In genomic region chr11:72738199-72739141, GRCh38 we compare ENCODE assay signal across 8 cellular contexts. TPM values are rescaled to one million over a fixed set of nuclear protein-coding genes. Genes with fewer than 3 reads are reported as not detected.
DNase-seq lines count a peak whose midpoint lies in the region; ATAC-seq and TF ChIP-seq lines count a peak whose summit lies in the region.

No MANE protein-coding gene starts in this region.

- peak overlapping the region; percentile 99 for H3K27ac Mint-ChIP-seq in activated naive CD4-positive, alpha-beta T cell treated with anti-CD3 and anti-CD28 coated beads, Interleukin-2, amount 50 U/mL, for 24 hours
- H3K27ac Mint-ChIP-seq in natural killer cell, result peak overlapping the region; percentile 97 to 100

- no peak overlapping the region for H3K4me3 ChIP-seq in cardiac fibroblast (replicated peaks in 1 of 2; ENCODE audit: low read depth in 2 of 2, low read length in 2 of 2)

- H3K4me1 Mint-ChIP-seq in activated naive CD4-positive, alpha-beta T cell treated with anti-CD3 and anti-CD28 coated beads, Interleukin-2, amount 50 U/mL, for 24 hours, result peaks cover 68% of the 10 kb centered on the region
- peaks cover 76 to 83% of the 10 kb centered on the region in 2 donors for H3K4me1 Mint-ChIP-seq in natural killer cell

- H3K9me3 Mint-ChIP-seq in activated naive CD4-positive, alpha-beta T cell treated with anti-CD3 and anti-CD28 coated beads, Interleukin-2, amount 50 U/mL, for 24 hours, result no peaks in the 10 kb centered on the region
- no peaks in the 10 kb centered on the region for H3K9me3 Mint-ChIP-seq in natural killer cell

- peak; percentile 17 to 33 (median 30) for ATAC-seq in natural killer cell

- H3K27me3 Mint-ChIP-seq in activated naive CD4-positive, alpha-beta T cell treated with anti-CD3 and anti-CD28 coated beads, Interleukin-2, amount 50 U/mL, for 24 hours, result no peaks in the 10 kb centered on the region
- H3K27me3 Mint-ChIP-seq in natural killer cell (ENCODE audit: low read depth in 2 of 2), result no peaks in the 10 kb centered on the region

- H3K4me3 Mint-ChIP-seq in activated naive CD4-positive, alpha-beta T cell treated with anti-CD3 and anti-CD28 coated beads, Interleukin-2, amount 50 U/mL, for 24 hours, result peak overlapping the region; percentile 81
- peak overlapping the region; percentile 87 for H3K4me3 Mint-ChIP-seq in natural killer cell

- no peak for DNase-seq in activated naive CD4-positive, alpha-beta T cell (lab: John Stamatoyannopoulos, UW)
- DNase-seq in Kasumi-1 (lab: John Stamatoyannopoulos, UW) (peak; percentile 60 to 68), cardiac fibroblast (ENCODE audit: low read depth in 2 of 2) (peak; percentile 45 to 73), natural killer cell (peak; percentile 58), SK-N-DZ (ENCODE audit: low spot score) (no peak), mucosa of gallbladder (ENCODE audit: low spot score) (no peak), NCI-H2196 (lab: John Stamatoyannopoulos, UW; ENCODE audit: unreplicated experiment) (no peak)

- intact Hi-C loops in natural killer cell (cut with micrococcal nuclease), result no loop called here

- TF ChIP-seq CTCF in cardiac fibroblast (IDR thresholded peaks at IDR 0.05; ENCODE audit: low read depth, low read length) (no peak), natural killer cell (IDR thresholded peaks at IDR 0.05) (no peak)

- H3K36me3 Mint-ChIP-seq in activated naive CD4-positive, alpha-beta T cell treated with anti-CD3 and anti-CD28 coated beads, Interleukin-2, amount 50 U/mL, for 24 hours, result no peaks in the 10 kb centered on the region
- H3K36me3 Mint-ChIP-seq in natural killer cell, result no peaks in the 10 kb centered on the region

RNA-seq across cellular contexts. Expression of gene ARAP1, which starts 13.7 kb away (rescaled TPM):
- total RNA-seq in natural killer cell (100 to 1,000 TPM; 293 to 327 (median 296) TPM), mucosa of gallbladder (129 TPM)
- polyA plus RNA-seq in SK-N-DZ (2014; cell fraction: cytosol; rRNA removed), result 63.6 and 74.0 TPM in 2 replicates
- 135 and 164 TPM in 2 replicates for polyA plus RNA-seq in SK-N-DZ (2014; cell fraction: nucleus; rRNA removed)

RNA-seq across cellular contexts. Expression of gene STARD10, which starts 55.4 kb away (rescaled TPM):
- total RNA-seq in natural killer cell, result 10 to 100 TPM; 10.9 to 17.3 (median 11.7) TPM
- 30.0 and 37.8 TPM in 2 replicates for polyA plus RNA-seq in SK-N-DZ (2014; cell fraction: cytosol; rRNA removed)
- 20.7 and 34.3 TPM in 2 replicates for polyA plus RNA-seq in SK-N-DZ (2014; cell fraction: nucleus; rRNA removed)
- total RNA-seq in mucosa of gallbladder, result 540 TPM

Comparison
In these comparisons a context has a peak if more than half of its experiments do, and no peak if none do; other contexts are left out.
1. DNase-seq: peak in Kasumi-1 (2 of 2), cardiac fibroblast (2 of 2) and natural killer cell (single experiment); none in activated naive CD4-positive, alpha-beta T cell (0 of 4), SK-N-DZ (single experiment), mucosa of gallbladder (single experiment) and NCI-H2196 (single experiment).
2. RNA of gene STARD10, which starts 55.4 kb away (total RNA-seq): 540 TPM in mucosa of gallbladder (single experiment); 10.9 to 17.3 TPM in natural killer cell; every median in the first group is over 10 times any median in the second.